In genomic region chr19:47609885-47610545, GRCh38 we compare ENCODE assay signal across 8 cellular contexts. TPM values are rescaled to one million over a fixed set of nuclear protein-coding genes. Genes with fewer than 3 reads are reported as not detected.
A peak's percentile ranks its signal among the peaks of the same experiment; 100 is the strongest.
DNase-seq lines count a peak whose midpoint lies in the region; ATAC-seq and TF ChIP-seq lines count a peak whose summit lies in the region.

No MANE protein-coding gene starts in this region.

- peaks cover 35% of the 10 kb centered on the region for H3K4me1 Mint-ChIP-seq in CD14-positive monocyte
- H3K4me1 Mint-ChIP-seq in central memory CD8-positive, alpha-beta T cell = peaks cover 43% of the 10 kb centered on the region

- intact Hi-C loops in CD14-positive monocyte (cut with micrococcal nuclease) = loop anchor here (1.0 to 5.0 kb wide), 2 partner anchors 10 to 52 kb away; no protein-coding TSS in a partner anchor

- H3K4me3 ChIP-seq in Jurkat, Clone E6-1 (ENCODE audit: low read length) = peak overlapping the region; percentile 67
- peak overlapping the region; percentile 51 for H3K4me3 ChIP-seq in WERI-Rb-1 (ENCODE audit: low read depth, low read length)

- H3K9me3 Mint-ChIP-seq in CD14-positive monocyte = peaks cover 0 to 2% (median 0%) of the 10 kb centered on the region in 7 donors
- H3K9me3 Mint-ChIP-seq in central memory CD8-positive, alpha-beta T cell = no peaks in the 10 kb centered on the region

- H3K27ac ChIP-seq in WERI-Rb-1 = peak overlapping the region; percentile 83

- peak overlapping the region; percentile 75 to 76 for H3K4me3 Mint-ChIP-seq in CD14-positive monocyte
- peak overlapping the region; percentile 87 for H3K4me3 Mint-ChIP-seq in central memory CD8-positive, alpha-beta T cell

- H3K9me3 ChIP-seq in WERI-Rb-1 (ENCODE audit: severe bottlenecking) = peaks cover 3% of the 10 kb centered on the region

- DNase-seq in CD14-positive monocyte (ENCODE audit: low spot score) (peak; percentile 56), WERI-Rb-1 (peak; percentile 49), kidney glomerular epithelial cell (lab: John Stamatoyannopoulos, UW) (peak; percentile 28), NCI-H187 treated with DMSO at 0.1 percent for 48 hours (lab: John Stamatoyannopoulos, UW) (no peak), foreskin melanocyte (no peak)
- peak; percentile 23 for DNase-seq in Jurkat, Clone E6-1 (ENCODE audit: low read depth, low spot score)
- peak; percentile 25 to 27 for DNase-seq in central memory CD8-positive, alpha-beta T cell (ENCODE audit: low spot score in 2 of 2)
- DNase-seq in stimulated activated CD4-positive, alpha-beta T cell treated with anti-CD3 and anti-CD28 coated beads, Interleukin-1b, Interleukin-23, amount 100 ng/mL, for 48 hours = peak; percentile 38

- H3K36me3 Mint-ChIP-seq in CD14-positive monocyte = peaks cover 8 to 17% of the 10 kb centered on the region in 2 donors
- peaks cover 12% of the 10 kb centered on the region for H3K36me3 Mint-ChIP-seq in central memory CD8-positive, alpha-beta T cell (ENCODE audit: insufficient read depth)

- ATAC-seq in central memory CD8-positive, alpha-beta T cell (replicated peaks; ENCODE audit: extremely low read depth, poor library complexity, severe bottlenecking) = no peak

- TF ChIP-seq CTCF in CD14-positive monocyte (IDR thresholded peaks at IDR 0.05) (no peak), WERI-Rb-1 (IDR thresholded peaks at IDR 0.05; ENCODE audit: low read depth, low read length) (no peak)

- H3K36me3 ChIP-seq in WERI-Rb-1 = peaks cover 12% of the 10 kb centered on the region

- peak overlapping the region in 4 of 7 donors; percentile 55 to 78 (median 70) for H3K27ac Mint-ChIP-seq in CD14-positive monocyte
- H3K27ac Mint-ChIP-seq in central memory CD8-positive, alpha-beta T cell (ENCODE audit: low read depth) = peak overlapping the region; percentile 80

- peaks cover 0 to 1% (median under 1%) of the 10 kb centered on the region in 3 donors for H3K27me3 Mint-ChIP-seq in CD14-positive monocyte (ENCODE audit: low read depth in 3 of 3)
- H3K27me3 Mint-ChIP-seq in central memory CD8-positive, alpha-beta T cell = no peaks in the 10 kb centered on the region

- no peaks in the 10 kb centered on the region for H3K27me3 ChIP-seq in WERI-Rb-1 (ENCODE audit: insufficient read depth, low read depth, severe bottlenecking)

RNA-seq across cellular contexts. Expression of gene BICRA, which starts 1.1 kb away (rescaled TPM):
- polyA plus RNA-seq in CD14-positive monocyte = under 1 TPM in 1 of 2 donors, not detected in 1; 0.08 TPM
- 8.0 TPM for polyA plus RNA-seq in Jurkat, Clone E6-1 (2012; ENCODE audit: insufficient read depth, insufficient read length)

RNA-seq across cellular contexts. Expression of gene ZNF541, which starts 37.1 kb away (rescaled TPM):
- polyA plus RNA-seq in CD14-positive monocyte = not detected
- polyA plus RNA-seq in Jurkat, Clone E6-1 (2012; ENCODE audit: insufficient read depth, insufficient read length) = not detected

Comparison
In these comparisons a context has a peak if more than half of its experiments do, and no peak if none do; other contexts are left out.
1. DNase-seq: peak in CD14-positive monocyte (single experiment), Jurkat, Clone E6-1 (single experiment), WERI-Rb-1 (single experiment), central memory CD8-positive, alpha-beta T cell (2 of 2), kidney glomerular epithelial cell (single experiment) and stimulated activated CD4-positive, alpha-beta T cell treated with anti-CD3 and anti-CD28 coated beads, Interleukin-1b, Interleukin-23, amount 100 ng/mL, for 48 hours (single experiment); none in NCI-H187 treated with DMSO at 0.1 percent for 48 hours (single experiment) and foreskin melanocyte (single experiment).